16 cellular contexts compared by ENCODE assay signal in the genomic region with DNA sequence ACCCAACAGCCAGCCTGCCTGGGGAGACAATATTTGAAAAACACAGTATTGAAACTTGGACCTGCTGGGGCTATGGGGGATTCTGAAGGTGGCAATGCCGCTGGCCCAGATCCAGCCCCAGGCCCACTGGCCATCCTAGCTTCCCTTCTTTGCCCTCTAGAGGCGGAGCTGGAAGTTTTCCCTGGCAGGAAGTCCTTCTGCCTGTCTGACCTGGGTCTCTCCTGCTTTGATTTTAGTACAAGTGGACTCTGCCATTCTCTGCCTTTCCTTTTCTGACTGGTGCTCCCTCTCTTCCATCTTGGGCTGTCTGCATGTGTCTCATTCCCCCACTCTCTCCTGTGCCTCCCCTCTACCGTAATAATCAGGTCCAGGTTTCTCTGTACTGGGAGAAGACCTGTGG. TPM values are rescaled to one million over a fixed set of nuclear protein-coding genes. Genes with fewer than 3 reads are reported as not detected.
DNase-seq lines count a peak whose midpoint lies in the region; ATAC-seq and TF ChIP-seq lines count a peak whose summit lies in the region.
"Had no signal": no experiment of that assay in that cellular context is flagged by ENCODE, and none has a peak within 500 bp of the region (broad histone marks: within the 10 kb centered on the region; RNA-seq: fewer than 3 reads in every experiment).

No MANE protein-coding gene starts in this region.

- H3K4me3 ChIP-seq in BLaER1 treated with 17β-estradiol and CSF1 and Interleukin-3, amounts not matched to agents 10 nM and 100 nM: no peak overlapping the region
- no peak overlapping the region for H3K4me3 ChIP-seq in RWPE2 (ENCODE audit: severe bottlenecking)
- H3K4me3 ChIP-seq in esophagus (ENCODE audit: low read depth in 1 of 2, low read length in 2 of 2): peak overlapping the region in 1 of 2 donors; percentile 89
- H3K4me3 ChIP-seq in prostate gland: no peak overlapping the region

- peaks cover 17% of the 10 kb centered on the region for H3K4me1 Mint-ChIP-seq in stimulated activated effector memory CD8-positive, alpha-beta T cell treated with anti-CD3 and anti-CD28 coated beads, Interleukin-12 subunit alpha, Interleukin-12 subunit beta, amount 100 ng/mL, for 72 hours

- H3K9me3 Mint-ChIP-seq in stimulated activated effector memory CD8-positive, alpha-beta T cell treated with anti-CD3 and anti-CD28 coated beads, Interleukin-12 subunit alpha, Interleukin-12 subunit beta, amount 100 ng/mL, for 72 hours: no peaks in the 10 kb centered on the region
- H3K9me3 Mint-ChIP-seq: central memory CD8-positive, alpha-beta T cell had no signal

- no peak overlapping the region for H3K27ac Mint-ChIP-seq in stimulated activated effector memory CD8-positive, alpha-beta T cell treated with anti-CD3 and anti-CD28 coated beads, Interleukin-12 subunit alpha, Interleukin-12 subunit beta, amount 100 ng/mL, for 72 hours
- H3K27ac Mint-ChIP-seq: activated naive CD8-positive, alpha-beta T cell had no signal

- TF ChIP-seq POLR2A in prostate gland (IDR thresholded peaks at IDR 0.05): no peak

- TF ChIP-seq CTCF in RWPE2 (IDR thresholded peaks at IDR 0.05; ENCODE audit: poor library complexity, severe bottlenecking) (peak; percentile 21), prostate gland (IDR thresholded peaks at IDR 0.05) (no peak)

- peaks cover 4 to 21% (median 8%) of the 10 kb centered on the region in 11 experiments; a peak in 20 of 22 replicates for H3K27me3 ChIP-seq in BLaER1 treated with 17β-estradiol and CSF1 and Interleukin-3, amounts not matched to agents 10 nM and 100 nM
- H3K27me3 ChIP-seq in RWPE2 (ENCODE audit: insufficient read depth, poor library complexity, severe bottlenecking) (no peaks in the 10 kb centered on the region), esophagus (ENCODE audit: control insufficient read depth in 1 of 2, insufficient read depth in 2 of 2, low read length in 2 of 2) (no peaks in the 10 kb centered on the region), prostate gland (replicated peaks; ENCODE audit: insufficient read depth) (no peaks in the 10 kb centered on the region)

- ATAC-seq in RWPE2 (ENCODE audit: low read depth) (no peak), GM18519 (IDR thresholded peaks at IDR 0.05; ENCODE audit: low FRiP score, unreplicated experiment) (no peak), HG03469 (IDR thresholded peaks at IDR 0.05; ENCODE audit: unreplicated experiment) (no peak)
- no peak for ATAC-seq in stimulated activated effector memory CD8-positive, alpha-beta T cell treated with anti-CD3 and anti-CD28 coated beads, Interleukin-12 subunit alpha, Interleukin-12 subunit beta, amount 100 ng/mL, for 72 hours

- H3K4me1 ChIP-seq in BLaER1 treated with 17β-estradiol and CSF1 and Interleukin-3, amounts not matched to agents 10 nM and 100 nM: peaks cover 27 to 93% (median 91%) of the 10 kb centered on the region in 10 experiments
- H3K4me1 ChIP-seq in RWPE2 (ENCODE audit: insufficient read depth, poor library complexity, severe bottlenecking) (peaks cover 64% of the 10 kb centered on the region), esophagus (ENCODE audit: control insufficient read depth in 2 of 2, insufficient read depth in 2 of 2, low read length in 1 of 2) (peaks cover 11 to 44% of the 10 kb centered on the region in 2 donors), prostate gland (replicated peaks) (peaks cover 33% of the 10 kb centered on the region)

- intact Hi-C loops in prostate gland (cut with DNase I): no loop called here

- H3K36me3 ChIP-seq in BLaER1 treated with 17β-estradiol and CSF1 and Interleukin-3, amounts not matched to agents 10 nM and 100 nM: peaks cover 0 to 31% (median 15%) of the 10 kb centered on the region in 11 experiments; a peak in 10 of 22 replicates
- peaks cover 58% of the 10 kb centered on the region for H3K36me3 ChIP-seq in RWPE2 (ENCODE audit: low read depth)
- H3K36me3 ChIP-seq in esophagus (ENCODE audit: control insufficient read depth in 2 of 2, insufficient read depth in 2 of 2, low read length in 1 of 2): peaks cover 0 to 25% of the 10 kb centered on the region in 2 donors
- no peaks in the 10 kb centered on the region for H3K36me3 ChIP-seq in prostate gland

- WGBS in esophagus, 2 donors: 52 to 61% methylated on average over 3 of the region's 3 CpGs
- WGBS in prostate gland: 40% methylated on average over 3 of the region's 3 CpGs

- H3K4me2 ChIP-seq in BLaER1 treated with 17β-estradiol and CSF1 and Interleukin-3, amounts not matched to agents 10 nM and 100 nM: peak overlapping the region in 10 of 11 experiments; percentile 0 to 100 (median 99); a peak in 17 of 22 replicates

- peak overlapping the region in 6 of 11 experiments; percentile 4 to 90 (median 62); a peak in 2 of 22 replicates for H3K9ac ChIP-seq in BLaER1 treated with 17β-estradiol and CSF1 and Interleukin-3, amounts not matched to agents 10 nM and 100 nM

- H3K4me3 Mint-ChIP-seq in stimulated activated effector memory CD8-positive, alpha-beta T cell treated with anti-CD3 and anti-CD28 coated beads, Interleukin-12 subunit alpha, Interleukin-12 subunit beta, amount 100 ng/mL, for 72 hours: no peak overlapping the region
- H3K4me3 Mint-ChIP-seq: activated naive CD8-positive, alpha-beta T cell; central memory CD8-positive, alpha-beta T cell had no signal

- H3K36me3 Mint-ChIP-seq in stimulated activated effector memory CD8-positive, alpha-beta T cell treated with anti-CD3 and anti-CD28 coated beads, Interleukin-12 subunit alpha, Interleukin-12 subunit beta, amount 100 ng/mL, for 72 hours: no peaks in the 10 kb centered on the region
- H3K36me3 Mint-ChIP-seq: activated naive CD8-positive, alpha-beta T cell had no signal

- H3K9me3 ChIP-seq in BLaER1 treated with 17β-estradiol and CSF1 and Interleukin-3, amounts not matched to agents 10 nM and 100 nM (replicated peaks in 1 of 11): no peaks in the 10 kb centered on the region
- H3K9me3 ChIP-seq in RWPE2 (ENCODE audit: severe bottlenecking) (no peaks in the 10 kb centered on the region), esophagus (ENCODE audit: control insufficient read depth in 2 of 2, insufficient read depth in 1 of 2, low read depth in 1 of 2, low read length in 1 of 2) (no peaks in the 10 kb centered on the region), prostate gland (no peaks in the 10 kb centered on the region)

- peaks cover 0 to 60% (median 15%) of the 10 kb centered on the region in 11 experiments; a peak in 13 of 22 replicates for H4K20me1 ChIP-seq in BLaER1 treated with 17β-estradiol and CSF1 and Interleukin-3, amounts not matched to agents 10 nM and 100 nM

- H3K27ac ChIP-seq in BLaER1 treated with 17β-estradiol and CSF1 and Interleukin-3, amounts not matched to agents 10 nM and 100 nM: peak overlapping the region in 3 of 11 experiments; percentile 22 to 42 (median 25); a peak in 4 of 22 replicates
- H3K27ac ChIP-seq in RWPE2 (ENCODE audit: poor library complexity, severe bottlenecking) (peak overlapping the region; percentile 97), esophagus (ENCODE audit: low read depth in 2 of 2, low read length in 1 of 2) (peak overlapping the region; percentile 88 to 98), prostate gland (peak overlapping the region; percentile 83)

- DNase-seq in RWPE2 (ENCODE audit: low spot score): no peak
- DNase-seq in prostate gland (ENCODE audit: low spot score): no peak
- no peak for DNase-seq in NCI-H1048 (lab: John Stamatoyannopoulos, UW)
- DNase-seq in stimulated activated effector memory CD8-positive, alpha-beta T cell treated with anti-CD3 and anti-CD28 coated beads, Interleukin-12 subunit alpha, Interleukin-12 subunit beta, amount 100 ng/mL, for 72 hours (ENCODE audit: low spot score in 2 of 2): no peak
- DNase-seq: activated CD4-positive, alpha-beta T cell treated with anti-CD3 and anti-CD28 coated beads for 1 hour; MV-4-11; NCI-H2107; Right ventricle myocardium superior had no signal

RNA-seq across cellular contexts. Expression of gene SEMA3F, which starts 3.6 kb away (rescaled TPM):
- polyA plus RNA-seq in esophagus: 10 to 100 TPM; 55.4 to 79.6 TPM
- total RNA-seq in prostate gland: 10 to 100 TPM; 43.3 to 71.8 TPM

RNA-seq across cellular contexts. Expression of gene GNAT1, which starts 32.7 kb away (rescaled TPM):
- under 1 TPM; 0.02 to 0.07 TPM for polyA plus RNA-seq in esophagus
- total RNA-seq in prostate gland: not detected
- total RNA-seq: kidney epithelial cell; Right ventricle myocardium superior; T-helper 2 cell treated with Interferon-gamma antibody and Interleukin-4, amounts not matched to agents 100 ng/mL and 5 ng/mL, for 36 hours had no signal

RNA-seq across cellular contexts. Expression of gene SLC38A3, which starts 46.3 kb away (rescaled TPM):
- under 1 TPM; 0.08 to 0.11 TPM for polyA plus RNA-seq in esophagus
- 1 to 10 TPM in 1 of 2 donors, under 1 TPM in 1; 0.41 to 4.0 TPM for total RNA-seq in prostate gland
- total RNA-seq: T-helper 2 cell treated with Interferon-gamma antibody and Interleukin-4, amounts not matched to agents 100 ng/mL and 5 ng/mL, for 36 hours had no signal
